ENCODE assay signal across 8 cellular contexts in the genomic region with DNA sequence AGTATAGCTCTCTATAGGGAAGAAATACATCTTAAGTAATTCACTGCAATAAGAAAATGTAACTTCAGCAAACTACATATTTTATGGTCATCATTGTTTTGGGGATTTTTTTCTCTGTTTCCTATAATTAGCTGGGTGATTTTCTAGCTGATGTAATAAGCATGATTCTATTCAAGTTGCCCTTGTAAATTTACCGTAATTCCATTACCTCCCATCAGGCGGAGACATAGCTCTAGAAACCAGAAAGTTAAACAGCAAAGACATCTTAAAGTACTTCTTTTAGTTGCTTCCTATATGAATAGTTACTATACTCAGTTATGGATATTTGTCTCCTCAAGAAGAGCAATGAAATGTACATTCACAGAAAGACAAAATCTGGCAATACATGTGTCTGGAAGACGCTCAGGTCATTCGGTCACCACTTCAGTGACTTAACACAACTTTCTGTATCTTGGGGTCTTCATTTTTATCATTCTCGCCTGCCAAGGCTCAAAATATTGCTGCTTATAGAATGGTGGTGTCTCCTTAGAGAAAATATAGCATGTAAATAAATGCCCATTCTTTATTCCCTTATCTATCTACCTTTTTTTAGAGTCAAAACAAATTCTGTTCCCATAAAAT.
DNase-seq lines count a peak whose midpoint lies in the region; ATAC-seq, FAIRE-seq and TF ChIP-seq lines count a peak whose summit lies in the region.

No MANE protein-coding gene starts in this region.

- H3K79me2 ChIP-seq in ACC112 (ENCODE audit: control insufficient read depth, insufficient read depth, low read length, unreplicated experiment) (no peaks in the 10 kb centered on the region), osteoblast (ENCODE audit: insufficient read depth, low read length) (no peaks in the 10 kb centered on the region)

- 58 to 63% methylated on average over 5 of the region's 5 CpGs for WGBS in pancreas, 2 donors

- FAIRE-seq in GM12892 (lab: Jason Lieb, UNC) = peak; percentile 92
- no peak for FAIRE-seq in bronchial epithelial cell (lab: Jason Lieb, UNC)
- no peak for FAIRE-seq in pancreas (lab: Jason Lieb, UNC)

- H3K27ac ChIP-seq in ACC112 (ENCODE audit: low read depth, low read length) = no peak overlapping the region
- H3K27ac ChIP-seq in osteoblast (ENCODE audit: low read depth, low read length) = no peak overlapping the region
- H3K27ac ChIP-seq in pancreas = no peak overlapping the region

- H3K4me3 ChIP-seq in ACC112 (ENCODE audit: low read depth, low read length) (no peak overlapping the region), bronchial epithelial cell (ENCODE audit: low read depth, low read length) (no peak overlapping the region), osteoblast (ENCODE audit: insufficient read depth, low read length) (no peak overlapping the region), pancreas (no peak overlapping the region)

- DNase-seq in GM12892 (ENCODE audit: insufficient read length) (no peak), NCI-H2081 treated with DMSO at 0.1 percent for 48 hours (lab: John Stamatoyannopoulos, UW) (peak; percentile 31), bronchial epithelial cell (ENCODE audit: low read depth) (peak; percentile 83), osteoblast (ENCODE audit: insufficient read length, low spot score, missing footprints) (no peak), pancreas (no peak)

- H3K36me3 ChIP-seq in ACC112 (ENCODE audit: insufficient read depth, low read length) = no peaks in the 10 kb centered on the region
- H3K36me3 ChIP-seq in bronchial epithelial cell (ENCODE audit: control insufficient read depth, insufficient read depth, low read length) = no peaks in the 10 kb centered on the region
- no peaks in the 10 kb centered on the region for H3K36me3 ChIP-seq in osteoblast (ENCODE audit: insufficient read depth, low read length)
- no peaks in the 10 kb centered on the region for H3K36me3 ChIP-seq in pancreas

- H3K27me3 ChIP-seq in ACC112 (ENCODE audit: insufficient read depth, low read length) (no peaks in the 10 kb centered on the region), bronchial epithelial cell (ENCODE audit: control insufficient read depth, insufficient read depth, low read length) (no peaks in the 10 kb centered on the region), osteoblast (ENCODE audit: insufficient read depth, low read length) (no peaks in the 10 kb centered on the region), pancreas (no peaks in the 10 kb centered on the region)

- peak; percentile 49 for TF ChIP-seq CTCF in bronchial epithelial cell (IDR thresholded peaks at IDR 0.05; ENCODE audit: insufficient read depth, low read length, severe bottlenecking)
- peak; percentile 75 for TF ChIP-seq CTCF in osteoblast (IDR thresholded peaks at IDR 0.05; ENCODE audit: extremely low read depth, low read depth, low read length)
- peak in 1 of 4 donors; percentile 15 for TF ChIP-seq CTCF in pancreas (IDR thresholded peaks at IDR 0.05)

- H4K20me1 ChIP-seq in osteoblast (ENCODE audit: insufficient read depth, low read length) = no peaks in the 10 kb centered on the region

- no peaks in the 10 kb centered on the region for H3K9me3 ChIP-seq in osteoblast (ENCODE audit: low read depth, low read length)
- no peaks in the 10 kb centered on the region for H3K9me3 ChIP-seq in pancreas

- intact Hi-C loops in pancreas (cut with DNase I) = no loop called here

- TF ChIP-seq POLR2A in GM12892 (IDR thresholded peaks at IDR 0.05; ENCODE audit: low read depth, low read length) = no peak

- peak; percentile 90 for ATAC-seq in HG02885 (IDR thresholded peaks at IDR 0.05; ENCODE audit: poor library complexity, unreplicated experiment)
- no peak for ATAC-seq in HG03457 (IDR thresholded peaks at IDR 0.05; ENCODE audit: unreplicated experiment)
- ATAC-seq in pancreas = no peak

- H3K4me1 ChIP-seq in ACC112 (ENCODE audit: control insufficient read depth, insufficient read depth, low read length, unreplicated experiment) = peaks cover 10% of the 10 kb centered on the region
- no peaks in the 10 kb centered on the region for H3K4me1 ChIP-seq in osteoblast (ENCODE audit: insufficient read depth, low read length)
- H3K4me1 ChIP-seq in pancreas = no peaks in the 10 kb centered on the region

- H3K4me2 ChIP-seq in osteoblast (ENCODE audit: insufficient read depth, low read length) = no peak overlapping the region

- H2AFZ ChIP-seq in ACC112 (ENCODE audit: low read length, unreplicated experiment) (peak overlapping the region; percentile 11), osteoblast (ENCODE audit: low read length) (no peak overlapping the region)

Comparison
In these comparisons a context has a peak if more than half of its experiments do, and no peak if none do; other contexts are left out.
1. DNase-seq: peak in NCI-H2081 treated with DMSO at 0.1 percent for 48 hours (single experiment) and bronchial epithelial cell (single experiment); none in GM12892 (single experiment), osteoblast (single experiment) and pancreas (0 of 6).